1 cellular context compared by ENCODE assay signal in the genomic region with DNA sequence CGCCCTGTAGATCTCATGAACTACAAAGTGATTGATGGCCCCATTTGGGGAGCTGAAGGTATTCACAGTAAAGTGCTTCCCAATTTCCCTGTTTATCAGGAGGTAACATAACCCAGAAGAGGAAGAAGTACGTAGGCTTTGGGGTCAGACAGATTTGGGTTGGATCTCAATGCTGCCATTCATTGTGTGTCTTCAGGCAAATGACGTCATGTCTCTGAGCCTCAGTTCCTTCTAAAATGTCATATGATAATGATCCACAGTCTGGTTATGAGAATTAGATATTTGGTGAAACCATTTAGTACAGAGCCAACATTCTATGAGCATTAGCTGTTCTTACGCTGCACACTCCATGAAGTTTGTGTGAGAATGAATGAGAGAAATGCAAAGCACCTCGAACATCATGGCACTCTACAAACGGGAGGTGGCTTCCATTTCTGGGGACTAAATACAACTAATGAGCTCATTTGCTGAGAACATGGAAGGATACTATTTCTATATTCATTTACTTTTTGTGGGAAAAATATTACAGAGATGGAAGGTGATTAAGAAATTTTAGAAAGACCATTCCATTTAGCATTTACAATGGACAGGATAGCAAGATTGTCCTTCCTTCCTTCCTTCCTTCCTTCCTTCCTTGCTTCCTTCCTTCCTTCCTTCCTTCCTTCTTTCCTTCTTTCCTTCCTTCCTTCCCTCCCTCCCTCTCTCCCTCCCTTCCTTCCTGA.
A peak's percentile ranks its signal among the peaks of the same experiment; 100 is the strongest.
TF ChIP-seq lines count a peak whose summit lies in the region.

No MANE protein-coding gene starts in this region.

TF ChIP-seq in K562, 482 proteins besides CTCF, POLR2A, EP300 and RAD21 (continued from another document):
- no peak for TF ChIP-seq UBTF (IDR thresholded peaks at IDR 0.05; ENCODE audit: borderline replicate concordance in 1 of 2, low read depth in 2 of 2, low read length in 2 of 2)
- no peak for TF ChIP-seq SMAD1 (IDR thresholded peaks at IDR 0.05; ENCODE audit: low read depth, low read length, partially characterized antibody)
- no peak for TF ChIP-seq HDAC8 (tag; IDR thresholded peaks at IDR 0.05)
- no peak for TF ChIP-seq RBM22 (IDR thresholded peaks at IDR 0.05; ENCODE audit: low read depth, low read length, poor library complexity, severe bottlenecking)
- peak; percentile 75 for TF ChIP-seq ATF7 (IDR thresholded peaks at IDR 0.05)
- no peak for TF ChIP-seq FOXA3 (CRISPR knock-in tag; conservative IDR thresholded peaks at IDR 0.05 in 1 of 2, IDR thresholded peaks at IDR 0.05 in 1 of 2)
- no peak for TF ChIP-seq ZNF436 (CRISPR knock-in tag; IDR thresholded peaks at IDR 0.05)
- TF ChIP-seq ILK (tag; IDR thresholded peaks at IDR 0.05; ENCODE audit: borderline replicate concordance, low read depth): no peak
- no peak for TF ChIP-seq GTF2F1 (IDR thresholded peaks at IDR 0.05; ENCODE audit: low read depth, low read length)
